ENCODE assay signal across 12 cellular contexts in genomic region chr6:33863723-33864440, GRCh38.
"Had no signal": no experiment of that assay in that cellular context is flagged by ENCODE, and none has a peak within 500 bp of the region (broad histone marks: within the 10 kb centered on the region; RNA-seq: fewer than 3 reads in every experiment).

No MANE protein-coding gene starts in this region.

- H3K4me3 ChIP-seq: hepatocyte, left ventricle myocardium inferior, pancreas, tibial artery, vagina had no signal

- H3K36me3 Mint-ChIP-seq: activated naive CD8-positive, alpha-beta T cell; brain had no signal

- H2AFZ ChIP-seq: hepatocyte had no signal

- H3K27ac Mint-ChIP-seq: activated naive CD8-positive, alpha-beta T cell had no signal

- ATAC-seq: pancreas had no signal

- H3K4me1 ChIP-seq: left ventricle myocardium inferior, pancreas, tibial artery had no signal

- H3K4me3 Mint-ChIP-seq: activated naive CD8-positive, alpha-beta T cell; brain had no signal

- H3K36me3 ChIP-seq: left ventricle myocardium inferior, pancreas, tibial artery, vagina had no signal

- H3K9me3 ChIP-seq: left ventricle myocardium inferior, pancreas, tibial artery, vagina had no signal

- H3K4me2 ChIP-seq: hepatocyte had no signal

- H3K27me3 ChIP-seq: pancreas, vagina had no signal

- H3K27ac ChIP-seq: hepatocyte, left ventricle myocardium inferior, pancreas, tibial artery, vagina, VCaP had no signal

- DNase-seq: activated effector memory CD4-positive, alpha-beta T cell treated with Interleukin-2 at 50 U/mL for 16 hours; effector memory CD4-positive, alpha-beta T cell; left ventricle myocardium inferior; pancreas; retina; SW 1271; tibial artery had no signal
